In the genomic region with DNA sequence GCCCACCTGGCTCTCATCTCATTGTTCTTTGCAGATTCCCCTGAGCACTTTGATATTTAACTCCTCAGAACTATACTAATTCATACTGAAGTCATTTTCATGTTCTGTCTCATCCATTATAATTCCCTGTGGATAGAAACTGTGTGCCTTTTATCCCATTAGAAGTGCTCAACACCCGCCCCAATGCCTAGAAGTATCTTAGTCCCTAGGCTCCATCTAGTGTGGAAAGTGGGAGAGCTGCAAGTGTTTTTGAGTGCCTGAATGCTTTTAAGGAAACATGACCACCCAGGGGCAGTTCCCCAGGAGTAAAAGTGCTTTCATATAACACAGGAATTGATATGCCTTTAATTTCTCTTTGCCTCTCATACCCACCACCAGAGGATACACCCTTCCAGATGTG, we compare ENCODE assay signal across 29 cellular contexts.
DNase-seq lines count a peak whose midpoint lies in the region; ATAC-seq, FAIRE-seq and TF ChIP-seq lines count a peak whose summit lies in the region.
"Had no signal": no experiment of that assay in that cellular context is flagged by ENCODE, and none has a peak within 500 bp of the region (broad histone marks: within the 10 kb centered on the region; RNA-seq: fewer than 3 reads in every experiment).

No MANE protein-coding gene starts in this region.

- no peak overlapping the region for H2BK20ac ChIP-seq in H1 (ENCODE audit: low read length)

- TF ChIP-seq EP300 in H1 (IDR thresholded peaks at IDR 0.05; ENCODE audit: borderline replicate concordance in 1 of 2, low read depth in 2 of 2, low read length in 2 of 2), result no peak

- H3K36me3 ChIP-seq in GM23338 (ENCODE audit: insufficient read depth), result no peaks in the 10 kb centered on the region
- H3K36me3 ChIP-seq in H1 (ENCODE audit: control insufficient read depth in 2 of 4, insufficient read depth in 4 of 4, low read length in 3 of 4), result no peaks in the 10 kb centered on the region
- no peaks in the 10 kb centered on the region for H3K36me3 ChIP-seq in neural progenitor cell
- H3K36me3 ChIP-seq in tibial artery, result no peaks in the 10 kb centered on the region
- H3K36me3 ChIP-seq: adrenal gland, heart left ventricle, spleen, transverse colon had no signal

- H4K20me1 ChIP-seq in GM23338 (replicated peaks; ENCODE audit: insufficient read depth) (no peaks in the 10 kb centered on the region), H1 (replicated peaks in 1 of 2; ENCODE audit: control insufficient read depth in 1 of 2, insufficient read depth in 2 of 2, low read length in 2 of 2) (no peaks in the 10 kb centered on the region), neural progenitor cell (ENCODE audit: low read depth) (no peaks in the 10 kb centered on the region)

- no peak overlapping the region for H4K91ac ChIP-seq in H1 (replicated peaks; ENCODE audit: insufficient read length, low read length)

- H3K27me3 ChIP-seq in GM23338 (ENCODE audit: insufficient read depth) (no peaks in the 10 kb centered on the region), H1 (replicated peaks in 1 of 4; ENCODE audit: control insufficient read depth in 3 of 4, extremely low read depth in 1 of 4, insufficient read depth in 3 of 4, low read length in 3 of 4) (no peaks in the 10 kb centered on the region), neural progenitor cell (no peaks in the 10 kb centered on the region), tibial artery (no peaks in the 10 kb centered on the region)
- H3K27me3 ChIP-seq: spleen, transverse colon had no signal

- H2BK12ac ChIP-seq in H1 (ENCODE audit: low read depth, low read length), result no peak overlapping the region

- WGBS in H1 (ENCODE audit: extremely low coverage in 1 of 2, insufficient coverage in 1 of 2, insufficient read length in 1 of 2, insufficient replicate concordance in 2 of 2, low coverage in 1 of 2, low lambda C conversion rate in 2 of 2, missing lambda C conversion rate in 1 of 2), 2 experiments, result 71% methylated on average over 1 of the region's 1 CpG; no CpG with 5 or more reads in 1 of the 2 experiments

- H3K14ac ChIP-seq in H1 (ENCODE audit: insufficient read length), result no peak overlapping the region

- H3K9me3 Mint-ChIP-seq in GM23338, result no peaks in the 10 kb centered on the region; the same call in 2 of the 3 replicates
- H3K9me3 Mint-ChIP-seq in neural progenitor cell, result no peaks in the 10 kb centered on the region
- H3K9me3 Mint-ChIP-seq: activated CD4-positive, alpha-beta T cell treated with anti-CD3 and anti-CD28 coated beads, Interleukin-2, amount 10 ng/mL, durations not matched to agents 7 days and 5 days; activated T-cell treated with anti-CD3 and anti-CD28 coated beads, Interleukin-2, amount 50 U/mL, for 4 hours had no signal

- H3K27ac ChIP-seq in GM23338 (ENCODE audit: low read depth) (no peak overlapping the region), H1 (ENCODE audit: low read depth, low read length) (no peak overlapping the region), neural progenitor cell (no peak overlapping the region), tibial artery (no peak overlapping the region)
- H3K27ac ChIP-seq: adrenal gland, GM23248, heart left ventricle, parathyroid adenoma, PC-9, spleen, transverse colon had no signal

- H3K27ac Mint-ChIP-seq in GM23338, result no peak overlapping the region
- H3K27ac Mint-ChIP-seq in neural progenitor cell, result no peak overlapping the region
- H3K27ac Mint-ChIP-seq: activated CD4-positive, alpha-beta T cell treated with anti-CD3 and anti-CD28 coated beads, Interleukin-2, amount 10 ng/mL, durations not matched to agents 7 days and 5 days had no signal

- H3K4ac ChIP-seq in H1 (replicated peaks; ENCODE audit: insufficient read length, low read depth, low read length), result no peak overlapping the region

- POLR2A ChIA-PET in H1 (lab: Charles Lee; ENCODE audit: partially characterized antibody), result no interaction called here

- TF ChIP-seq RAD21 in H1 (IDR thresholded peaks at IDR 0.05 in 1 of 2, conservative IDR thresholded peaks at IDR 0.05 in 1 of 2; ENCODE audit: low read depth in 2 of 2, low read length in 2 of 2), result peak; percentile 65 to 72

- H3K4me1 ChIP-seq in GM23338 (ENCODE audit: insufficient read depth), result no peaks in the 10 kb centered on the region; the same call in 1 of the 2 replicates
- H3K4me1 ChIP-seq in H1 (replicated peaks in 1 of 4; ENCODE audit: control insufficient read depth in 3 of 4, insufficient read depth in 4 of 4, low read length in 3 of 4), result peaks cover 0 to under 1% (median 0%) of the 10 kb centered on the region in 4 experiments; a peak in 1 of 7 replicates
- H3K4me1 ChIP-seq in neural progenitor cell, result peaks cover 28% of the 10 kb centered on the region
- no peaks in the 10 kb centered on the region for H3K4me1 ChIP-seq in tibial artery
- H3K4me1 ChIP-seq: adrenal gland, heart left ventricle, parathyroid adenoma, spleen, transverse colon had no signal

- no peak overlapping the region for H3K9ac ChIP-seq in H1 (replicated peaks in 1 of 4; ENCODE audit: extremely low read depth in 1 of 4, low read depth in 3 of 4, low read length in 3 of 4)
- H3K9ac ChIP-seq in neural progenitor cell, result no peak overlapping the region
- H3K9ac ChIP-seq: GM23248, parathyroid adenoma had no signal

- peaks cover 2% of the 10 kb centered on the region for H3K27me3 Mint-ChIP-seq in GM23338 (ENCODE audit: insufficient read depth, low read depth, poor library complexity)
- H3K27me3 Mint-ChIP-seq in neural progenitor cell (ENCODE audit: insufficient read depth, low read depth), result no peaks in the 10 kb centered on the region
- H3K27me3 Mint-ChIP-seq: activated CD4-positive, alpha-beta T cell treated with anti-CD3 and anti-CD28 coated beads, Interleukin-2, amount 10 ng/mL, durations not matched to agents 7 days and 5 days had no signal

- H2AFZ ChIP-seq in GM23338 (no peak overlapping the region), H1 (ENCODE audit: low read length) (no peak overlapping the region), neural progenitor cell (replicated peaks) (no peak overlapping the region)
- H2AFZ ChIP-seq: GM23248, parathyroid adenoma, PC-9 had no signal

- H3K23me2 ChIP-seq in H1 (ENCODE audit: low read depth, low read length), result no peaks in the 10 kb centered on the region; the same call in 1 of the 2 replicates

- no peak overlapping the region for H2BK120ac ChIP-seq in H1 (replicated peaks; ENCODE audit: low read depth, low read length)

- CTCF ChIA-PET in H1 (lab: Charles Lee; ENCODE audit: partially characterized antibody), result interaction anchor here (0.7 to 3.0 kb wide), 9 partner anchors 9 to 229 kb away, joined by 3 to 12 read pairs (median 5); no protein-coding TSS in a partner anchor

- H2BK5ac ChIP-seq in H1 (ENCODE audit: low read depth, low read length), result no peak overlapping the region

- H3K4me3 ChIP-seq in GM23338 (no peak overlapping the region), H1 (ENCODE audit: extremely low read depth in 1 of 4, insufficient read depth in 2 of 4, low read depth in 3 of 4, low read length in 4 of 4) (no peak overlapping the region), neural progenitor cell (no peak overlapping the region), tibial artery (no peak overlapping the region)
- H3K4me3 ChIP-seq: adrenal gland, GM23248, heart left ventricle, PC-9, spleen, transverse colon had no signal

- H4K8ac ChIP-seq in H1 (ENCODE audit: extremely low read depth, insufficient read depth, low read length), result no peak overlapping the region

- H3K18ac ChIP-seq in H1 (ENCODE audit: extremely low read depth, low read length), result no peak overlapping the region

- no peak overlapping the region for H2AK5ac ChIP-seq in H1 (ENCODE audit: low read depth, low read length)

- no peak overlapping the region for H3K4me3 Mint-ChIP-seq in GM23338
- H3K4me3 Mint-ChIP-seq in neural progenitor cell, result no peak overlapping the region
- H3K4me3 Mint-ChIP-seq: activated CD4-positive, alpha-beta T cell treated with anti-CD3 and anti-CD28 coated beads, Interleukin-2, amount 10 ng/mL, durations not matched to agents 7 days and 5 days; activated T-cell treated with anti-CD3 and anti-CD28 coated beads, Interleukin-2, amount 50 U/mL, for 4 hours had no signal

- H3K9me3 ChIP-seq in H1 (ENCODE audit: insufficient read depth in 2 of 2, low read depth in 1 of 2, low read length in 1 of 2) (no peaks in the 10 kb centered on the region), neural progenitor cell (ENCODE audit: low read depth) (no peaks in the 10 kb centered on the region), tibial artery (no peaks in the 10 kb centered on the region)
- H3K9me3 ChIP-seq: adrenal gland, heart left ventricle, spleen, transverse colon had no signal

- DNase-seq in GM23338 (ENCODE audit: low spot score) (peak; percentile 37), NCI-H128 (lab: John Stamatoyannopoulos, UW; ENCODE audit: unreplicated experiment) (peak; percentile 1), H1 (ENCODE audit: low read depth in 1 of 2, low spot score in 2 of 2) (no peak), neural progenitor cell (ENCODE audit: low spot score) (peak; percentile 33), tibial artery (no peak)
- DNase-seq: activated CD4-positive, alpha-beta T cell treated with anti-CD3 and anti-CD28 coated beads, Interleukin-2, amount 10 ng/mL, durations not matched to agents 7 days and 5 days; activated naive CD4-positive, alpha-beta T cell treated with Interleukin-2 at 50 U/mL for 16 hours; activated T-cell treated with anti-CD3 and anti-CD28 coated beads, Interleukin-2, amount 50 U/mL, for 4 hours; adrenal gland; C1 segment of cervical spinal cord; COR-L47; effector CD8-positive, alpha-beta T cell; erythroblast; GM23248; heart left ventricle; IMR-90; kidney glomerular epithelial cell; NCI-H1105 treated with DMSO at 0.1 percent for 48 hours; NCI-H2029; NCI-H226; PC-9; right cardiac atrium; Right ventricle myocardium superior; spleen; transverse colon had no signal

- H3K79me1 ChIP-seq in H1 (ENCODE audit: low read depth, low read length), result no peaks in the 10 kb centered on the region

- no peak overlapping the region for H2BK15ac ChIP-seq in H1 (ENCODE audit: low read length)

- H3K4me1 Mint-ChIP-seq in GM23338 (peaks cover 4% of the 10 kb centered on the region; the same call in 2 of the 3 replicates), neural progenitor cell (peaks cover 25% of the 10 kb centered on the region)
- H3K4me1 Mint-ChIP-seq: activated CD4-positive, alpha-beta T cell treated with anti-CD3 and anti-CD28 coated beads, Interleukin-2, amount 10 ng/mL, durations not matched to agents 7 days and 5 days had no signal

- FAIRE-seq in H1 (lab: Jason Lieb, UNC), result peak; percentile 68
- FAIRE-seq: GM12892 had no signal

- TF ChIP-seq POLR2A in H1 (IDR thresholded peaks at IDR 0.05; ENCODE audit: control extremely low read depth in 1 of 2, low read depth in 2 of 2, low read length in 2 of 2), result no peak

- H3K4me2 ChIP-seq in GM23338 (no peak overlapping the region), H1 (ENCODE audit: insufficient read depth in 1 of 2, low read depth in 2 of 2, low read length in 2 of 2) (no peak overlapping the region), neural progenitor cell (no peak overlapping the region)
- H3K4me2 ChIP-seq: PC-9 had no signal

- H3F3A ChIP-seq in GM23338 (replicated peaks; ENCODE audit: low read depth) (no peaks in the 10 kb centered on the region), neural progenitor cell (ENCODE audit: low read depth) (no peaks in the 10 kb centered on the region)

- no peak overlapping the region for H3K56ac ChIP-seq in H1 (replicated peaks; ENCODE audit: insufficient read length, low read depth, low read length)

- intact Hi-C loops in tibial artery (cut with DNase I; ENCODE audit: low total_unique reads), result no loop called here

- H3K36me3 Mint-ChIP-seq in GM23338 (ENCODE audit: low read depth) (no peaks in the 10 kb centered on the region; the same call in 2 of the 3 replicates), neural progenitor cell (peaks cover 6% of the 10 kb centered on the region)

- H3K79me2 ChIP-seq in GM23338 (replicated peaks; ENCODE audit: insufficient read depth) (no peaks in the 10 kb centered on the region), H1 (ENCODE audit: control insufficient read depth in 1 of 2, insufficient read depth in 2 of 2, low read length in 2 of 2) (no peaks in the 10 kb centered on the region), neural progenitor cell (ENCODE audit: low read depth) (no peaks in the 10 kb centered on the region)
- H3K79me2 ChIP-seq: parathyroid adenoma had no signal

- H3K9me2 ChIP-seq in GM23338 (ENCODE audit: insufficient read depth), result no peaks in the 10 kb centered on the region

- H4K5ac ChIP-seq in H1 (ENCODE audit: insufficient read length, low read depth, low read length), result no peak overlapping the region

- no peak overlapping the region for H3K23ac ChIP-seq in H1 (ENCODE audit: insufficient read length)

- peak; percentile 66 for ATAC-seq in GM23338
- no peak for ATAC-seq in HG02798 (IDR thresholded peaks at IDR 0.05; ENCODE audit: poor library complexity, unreplicated experiment)
- no peak for ATAC-seq in HG03108 (IDR thresholded peaks at IDR 0.05; ENCODE audit: unreplicated experiment)
- ATAC-seq: activated T-cell treated with anti-CD3 and anti-CD28 coated beads, Interleukin-2, amount 50 U/mL, for 4 hours; heart left ventricle; right cardiac atrium had no signal

- TF ChIP-seq CTCF in GM23338 (conservative IDR thresholded peaks at IDR 0.05; ENCODE audit: low read depth in 2 of 2) (peak; percentile 43 to 59), H1 (IDR thresholded peaks at IDR 0.05; ENCODE audit: control extremely low read depth in 1 of 3, insufficient read depth in 1 of 3, low read depth in 1 of 3, low read length in 3 of 3) (peak in 1 of 3 experiments; percentile 45; a peak in 2 of 4 replicates), neural progenitor cell (IDR thresholded peaks at IDR 0.05) (peak; percentile 33), tibial artery (IDR thresholded peaks at IDR 0.05) (no peak)

Comparison
In these comparisons a context has a peak if more than half of its experiments do, and no peak if none do; other contexts are left out.
1. DNase-seq: peak in GM23338 (single experiment), NCI-H128 (single experiment) and neural progenitor cell (single experiment); none in H1 (0 of 2) and tibial artery (0 of 2).
2. CTCF ChIP-seq: peak in GM23338 (2 of 2) and neural progenitor cell (single experiment); none in tibial artery (0 of 2).